ENCODE assay signal across 8 cellular contexts in genomic region chr3:170055209-170055608, GRCh38. TPM values are rescaled to one million over a fixed set of nuclear protein-coding genes. Genes with fewer than 3 reads are reported as not detected.
DNase-seq lines count a peak whose midpoint lies in the region; ATAC-seq, FAIRE-seq and TF ChIP-seq lines count a peak whose summit lies in the region.

No MANE protein-coding gene starts in this region.

- intact Hi-C loops in kidney (cut with DNase I) (no loop called here), heart left ventricle (cut with DNase I) (no loop called here)

- TF ChIP-seq CTCF in kidney (IDR thresholded peaks at IDR 0.05; ENCODE audit: borderline replicate concordance, extremely low read depth, insufficient read depth), result no peak
- TF ChIP-seq CTCF in heart left ventricle (IDR thresholded peaks at IDR 0.05), result no peak

- no peak for TF ChIP-seq POLR2A in heart left ventricle (IDR thresholded peaks at IDR 0.05)

- no peak overlapping the region for H3K27ac ChIP-seq in kidney (ENCODE audit: low read depth in 2 of 2, low read length in 2 of 2)
- no peak overlapping the region for H3K27ac ChIP-seq in heart left ventricle

- H3K9me3 ChIP-seq in kidney (ENCODE audit: control insufficient read depth in 1 of 2, low read length in 2 of 2), result no peaks in the 10 kb centered on the region
- H3K9me3 ChIP-seq in heart left ventricle, result no peaks in the 10 kb centered on the region

- H3K36me3 ChIP-seq in kidney (ENCODE audit: control insufficient read depth in 1 of 2, insufficient read depth in 2 of 2, low read length in 2 of 2), result no peaks in the 10 kb centered on the region
- H3K36me3 ChIP-seq in heart left ventricle, result no peaks in the 10 kb centered on the region

- no peak for FAIRE-seq in kidney (lab: Jason Lieb, UNC)

- no peaks in the 10 kb centered on the region for H3K27me3 Mint-ChIP-seq in activated naive CD8-positive, alpha-beta T cell treated with anti-CD3 and anti-CD28 coated beads for 36 hours

- no peaks in the 10 kb centered on the region for H3K27me3 ChIP-seq in heart left ventricle

- ATAC-seq in GM19438 (IDR thresholded peaks at IDR 0.05; ENCODE audit: low read depth, unreplicated experiment) (peak; percentile 64), HG03159 (IDR thresholded peaks at IDR 0.05; ENCODE audit: unreplicated experiment) (peak; percentile 67), heart left ventricle (no peak)

- H3K4me3 ChIP-seq in kidney (ENCODE audit: low read length in 2 of 2), result no peak overlapping the region
- no peak overlapping the region for H3K4me3 ChIP-seq in heart left ventricle

- H3K9ac ChIP-seq in kidney (ENCODE audit: low read length in 2 of 2), result no peak overlapping the region

- DNase-seq in EH (ENCODE audit: low read depth) (peak; percentile 30), kidney (no peak), DMS 273 treated with DMSO at 0.1 percent for 48 hours (lab: John Stamatoyannopoulos, UW) (no peak), cerebellar cortex (ENCODE audit: low spot score) (no peak), heart left ventricle (no peak)
- peak; percentile 18 for DNase-seq in activated naive CD8-positive, alpha-beta T cell treated with anti-CD3 and anti-CD28 coated beads for 36 hours

- H3K4me1 ChIP-seq in kidney (ENCODE audit: control insufficient read depth in 1 of 2, insufficient read depth in 1 of 2, low read depth in 1 of 2, low read length in 2 of 2) (peaks cover 4 to 17% of the 10 kb centered on the region in 2 donors), heart left ventricle (peaks cover 0 to 6% (median 0%) of the 10 kb centered on the region in 12 donors)

- no peak overlapping the region for H3K27ac Mint-ChIP-seq in activated naive CD8-positive, alpha-beta T cell treated with anti-CD3 and anti-CD28 coated beads for 36 hours

- WGBS in heart left ventricle, 4 donors, result 88 to 93% (median 90%) methylated on average over 5 of the region's 5 CpGs

- peaks cover 35% of the 10 kb centered on the region for H3K4me1 Mint-ChIP-seq in activated naive CD8-positive, alpha-beta T cell treated with anti-CD3 and anti-CD28 coated beads for 36 hours

- no peaks in the 10 kb centered on the region for H3K9me3 Mint-ChIP-seq in activated naive CD8-positive, alpha-beta T cell treated with anti-CD3 and anti-CD28 coated beads for 36 hours

- H3K36me3 Mint-ChIP-seq in activated naive CD8-positive, alpha-beta T cell treated with anti-CD3 and anti-CD28 coated beads for 36 hours, result no peaks in the 10 kb centered on the region

- no peak overlapping the region for H3K4me3 Mint-ChIP-seq in activated naive CD8-positive, alpha-beta T cell treated with anti-CD3 and anti-CD28 coated beads for 36 hours

RNA-seq across cellular contexts. Expression of gene GPR160, which starts 17.4 kb away (rescaled TPM):
- total RNA-seq in activated naive CD8-positive, alpha-beta T cell treated with anti-CD3 and anti-CD28 coated beads for 36 hours, result 1 to 10 TPM; 8.2 to 9.6 TPM
- total RNA-seq in kidney (24.9 TPM), heart left ventricle (1 to 10 TPM in 4 of 9 donors, under 1 TPM in 5; 0.28 to 2.6 (median 0.99) TPM)
- polyA plus RNA-seq in kidney (ENCODE audit: insufficient read depth, low read depth, low replicate concordance) (23.7 TPM), heart left ventricle (under 1 TPM; 0.65 to 1.00 TPM)

Comparison
In these comparisons a context has a peak if more than half of its experiments do, and no peak if none do; other contexts are left out.
1. DNase-seq: peak in EH (single experiment) and activated naive CD8-positive, alpha-beta T cell treated with anti-CD3 and anti-CD28 coated beads for 36 hours (single experiment); none in kidney (single experiment), DMS 273 treated with DMSO at 0.1 percent for 48 hours (single experiment), cerebellar cortex (single experiment) and heart left ventricle (0 of 5).
2. ATAC-seq: peak in GM19438 (single experiment) and HG03159 (single experiment); none in heart left ventricle (0 of 4).